In genomic region chrX:34404386-34405070, GRCh38 we compare ENCODE assay signal across 28 cellular contexts.
DNase-seq lines count a peak whose midpoint lies in the region; ATAC-seq, FAIRE-seq and TF ChIP-seq lines count a peak whose summit lies in the region.
"Had no signal": no experiment of that assay in that cellular context is flagged by ENCODE, and none has a peak within 500 bp of the region (broad histone marks: within the 10 kb centered on the region; RNA-seq: fewer than 3 reads in every experiment).

No MANE protein-coding gene starts in this region.

- H4K20me1 ChIP-seq in osteoblast (ENCODE audit: insufficient read depth, low read length) = no peaks in the 10 kb centered on the region

- no peak overlapping the region for H3K27ac Mint-ChIP-seq in activated naive CD8-positive, alpha-beta T cell treated with anti-CD3 and anti-CD28 coated beads for 36 hours
- H3K27ac Mint-ChIP-seq: activated naive CD4-positive, alpha-beta T cell treated with anti-CD3 and anti-CD28 coated beads, Interleukin-2, amount 50 U/mL, for 24 hours; dendritic cell treated with granulocyte-macrophage colony-stimulating factor and Interleukin-4, amounts not matched to agents 40 ng/mL and 50 ng/mL, for 4 days; memory B cell; neural progenitor cell; stimulated activated memory B cell treated with anti-CD40 and anti-IgM and Interleukin-4, amounts not matched to agents 10 μg/mL and 1 μg/mL and 100 μg/mL, for 72 hours had no signal

- DNase-seq in Peyer's patch (peak in 2 of 3 donors; percentile 57 to 62), fibroblast of mammary gland (ENCODE audit: low read depth) (peak; percentile 42), left lung (no peak), small intestine (peak; percentile 43), Kasumi-1 (lab: John Stamatoyannopoulos, UW) (no peak), DMS79 treated with DMSO at 0.1 percent for 48 hours (lab: John Stamatoyannopoulos, UW) (no peak), osteoblast (ENCODE audit: insufficient read length, low spot score, missing footprints) (no peak)
- no peak for DNase-seq in activated naive CD8-positive, alpha-beta T cell treated with anti-CD3 and anti-CD28 coated beads for 36 hours
- DNase-seq: activated CD4-positive, alpha-beta T cell treated with anti-CD3 and anti-CD28 coated beads for 48 hours; activated CD8-positive, alpha-beta memory T cell treated with anti-CD3 and anti-CD28 coated beads for 24 hours; central memory CD4-positive, alpha-beta T cell; erythroblast; HCEC 1CT; NCI-H1436; NCI-H226; SJCRH30; substantia nigra; T-helper 9 cell; upper lobe of left lung; WERI-Rb-1 had no signal

- peak; percentile 21 for ATAC-seq in left lung
- ATAC-seq: Panc1; stimulated activated memory B cell treated with anti-CD40 and anti-IgM and Interleukin-4, amounts not matched to agents 10 μg/mL and 1 μg/mL and 100 μg/mL, for 72 hours had no signal

- H3K4me3 ChIP-seq in Peyer's patch (no peak overlapping the region), fibroblast of mammary gland (ENCODE audit: control insufficient read depth, low read depth, low read length) (no peak overlapping the region), left lung (no peak overlapping the region), small intestine (ENCODE audit: low read depth in 1 of 2, low read length in 2 of 2) (no peak overlapping the region), osteoblast (ENCODE audit: insufficient read depth, low read length) (no peak overlapping the region)
- H3K4me3 ChIP-seq: neural progenitor cell, SJCRH30, upper lobe of left lung had no signal

- WGBS in small intestine, 3 donors = 39 to 46% (median 40%) methylated on average over 7 of the region's 7 CpGs

- no peaks in the 10 kb centered on the region for H3K4me1 Mint-ChIP-seq in activated naive CD8-positive, alpha-beta T cell treated with anti-CD3 and anti-CD28 coated beads for 36 hours
- H3K4me1 Mint-ChIP-seq: activated naive CD4-positive, alpha-beta T cell treated with anti-CD3 and anti-CD28 coated beads, Interleukin-2, amount 50 U/mL, for 24 hours; memory B cell; neural progenitor cell; stimulated activated memory B cell treated with anti-CD40 and anti-IgM and Interleukin-4, amounts not matched to agents 10 μg/mL and 1 μg/mL and 100 μg/mL, for 72 hours had no signal

- no peaks in the 10 kb centered on the region for H3K27me3 Mint-ChIP-seq in activated naive CD8-positive, alpha-beta T cell treated with anti-CD3 and anti-CD28 coated beads for 36 hours
- H3K27me3 Mint-ChIP-seq: activated naive CD4-positive, alpha-beta T cell treated with anti-CD3 and anti-CD28 coated beads, Interleukin-2, amount 50 U/mL, for 24 hours; dendritic cell treated with granulocyte-macrophage colony-stimulating factor and Interleukin-4, amounts not matched to agents 40 ng/mL and 50 ng/mL, for 4 days; memory B cell; stimulated activated memory B cell treated with anti-CD40 and anti-IgM and Interleukin-4, amounts not matched to agents 10 μg/mL and 1 μg/mL and 100 μg/mL, for 72 hours had no signal

- no peak for FAIRE-seq in small intestine (lab: Jason Lieb, UNC)
- FAIRE-seq: G401.6 had no signal

- no peak overlapping the region for H3K4me3 Mint-ChIP-seq in activated naive CD8-positive, alpha-beta T cell treated with anti-CD3 and anti-CD28 coated beads for 36 hours
- H3K4me3 Mint-ChIP-seq: activated naive CD4-positive, alpha-beta T cell treated with anti-CD3 and anti-CD28 coated beads, Interleukin-2, amount 50 U/mL, for 24 hours; dendritic cell treated with granulocyte-macrophage colony-stimulating factor and Interleukin-4, amounts not matched to agents 40 ng/mL and 50 ng/mL, for 4 days; memory B cell; neural progenitor cell; stimulated activated memory B cell treated with anti-CD40 and anti-IgM and Interleukin-4, amounts not matched to agents 10 μg/mL and 1 μg/mL and 100 μg/mL, for 72 hours had no signal

- H3K4me2 ChIP-seq in osteoblast (ENCODE audit: insufficient read depth, low read length) = no peak overlapping the region
- H3K4me2 ChIP-seq: neural progenitor cell had no signal

- TF ChIP-seq CTCF in Peyer's patch (IDR thresholded peaks at IDR 0.05) = peak in 2 of 6 experiments; percentile 19 to 23
- TF ChIP-seq CTCF in fibroblast of mammary gland (conservative IDR thresholded peaks at IDR 0.05; ENCODE audit: control insufficient read depth, insufficient read depth, low read depth, low read length) = no peak
- TF ChIP-seq CTCF in left lung (IDR thresholded peaks at IDR 0.05) = no peak
- no peak for TF ChIP-seq CTCF in osteoblast (IDR thresholded peaks at IDR 0.05; ENCODE audit: extremely low read depth, low read depth, low read length)

- peak overlapping the region in 1 of 4 donors; percentile 12 for H3K27ac ChIP-seq in Peyer's patch
- H3K27ac ChIP-seq in left lung = no peak overlapping the region
- peak overlapping the region in 1 of 2 donors; percentile 17 for H3K27ac ChIP-seq in small intestine (ENCODE audit: low read depth in 1 of 2, low read length in 1 of 2)
- H3K27ac ChIP-seq in osteoblast (ENCODE audit: low read depth, low read length) = no peak overlapping the region
- H3K27ac ChIP-seq: HL-60, neural progenitor cell, SJCRH30, WERI-Rb-1 had no signal

- no peaks in the 10 kb centered on the region for H3K36me3 Mint-ChIP-seq in activated naive CD8-positive, alpha-beta T cell treated with anti-CD3 and anti-CD28 coated beads for 36 hours
- H3K36me3 Mint-ChIP-seq: activated naive CD4-positive, alpha-beta T cell treated with anti-CD3 and anti-CD28 coated beads, Interleukin-2, amount 50 U/mL, for 24 hours; memory B cell; neural progenitor cell; stimulated activated memory B cell treated with anti-CD40 and anti-IgM and Interleukin-4, amounts not matched to agents 10 μg/mL and 1 μg/mL and 100 μg/mL, for 72 hours had no signal

- H3K9me3 ChIP-seq in Peyer's patch = no peaks in the 10 kb centered on the region
- no peaks in the 10 kb centered on the region for H3K9me3 ChIP-seq in left lung
- H3K9me3 ChIP-seq in small intestine (ENCODE audit: control insufficient read depth, low read depth) = no peaks in the 10 kb centered on the region
- H3K9me3 ChIP-seq in osteoblast (ENCODE audit: low read depth, low read length) = no peaks in the 10 kb centered on the region
- H3K9me3 ChIP-seq: SJCRH30, upper lobe of left lung had no signal

- intact Hi-C loops in left lung (cut with DNase I) = no loop called here

- H3K27me3 ChIP-seq in Peyer's patch = no peaks in the 10 kb centered on the region
- H3K27me3 ChIP-seq in left lung = no peaks in the 10 kb centered on the region
- H3K27me3 ChIP-seq in small intestine (ENCODE audit: control insufficient read depth in 2 of 2, insufficient read depth in 2 of 2, low read length in 2 of 2) = no peaks in the 10 kb centered on the region
- no peaks in the 10 kb centered on the region for H3K27me3 ChIP-seq in osteoblast (ENCODE audit: insufficient read depth, low read length)
- H3K27me3 ChIP-seq: neural progenitor cell, SJCRH30, upper lobe of left lung had no signal

- H3K9me3 Mint-ChIP-seq in activated naive CD8-positive, alpha-beta T cell treated with anti-CD3 and anti-CD28 coated beads for 36 hours = no peaks in the 10 kb centered on the region
- H3K9me3 Mint-ChIP-seq: activated naive CD4-positive, alpha-beta T cell treated with anti-CD3 and anti-CD28 coated beads, Interleukin-2, amount 50 U/mL, for 24 hours; dendritic cell treated with granulocyte-macrophage colony-stimulating factor and Interleukin-4, amounts not matched to agents 40 ng/mL and 50 ng/mL, for 4 days; memory B cell; neural progenitor cell; stimulated activated memory B cell treated with anti-CD40 and anti-IgM and Interleukin-4, amounts not matched to agents 10 μg/mL and 1 μg/mL and 100 μg/mL, for 72 hours had no signal

- TF ChIP-seq POLR2A in Peyer's patch (IDR thresholded peaks at IDR 0.05) = no peak

- no peaks in the 10 kb centered on the region for H3K79me2 ChIP-seq in osteoblast (ENCODE audit: insufficient read depth, low read length)

- no peak overlapping the region for H2AFZ ChIP-seq in osteoblast (ENCODE audit: low read length)
- H2AFZ ChIP-seq: neural progenitor cell had no signal

- H3K36me3 ChIP-seq in Peyer's patch (no peaks in the 10 kb centered on the region), left lung (no peaks in the 10 kb centered on the region), small intestine (ENCODE audit: control insufficient read depth in 2 of 2, insufficient read depth in 2 of 2, low read length in 2 of 2) (no peaks in the 10 kb centered on the region), osteoblast (ENCODE audit: insufficient read depth, low read length) (no peaks in the 10 kb centered on the region)
- H3K36me3 ChIP-seq: neural progenitor cell, SJCRH30, upper lobe of left lung, WERI-Rb-1 had no signal

- H3K4me1 ChIP-seq in Peyer's patch = no peaks in the 10 kb centered on the region
- no peaks in the 10 kb centered on the region for H3K4me1 ChIP-seq in left lung
- no peaks in the 10 kb centered on the region for H3K4me1 ChIP-seq in small intestine (ENCODE audit: control insufficient read depth in 2 of 2, insufficient read depth in 1 of 2, low read depth in 1 of 2, low read length in 1 of 2)
- H3K4me1 ChIP-seq in osteoblast (ENCODE audit: insufficient read depth, low read length) = no peaks in the 10 kb centered on the region
- H3K4me1 ChIP-seq: neural progenitor cell, SJCRH30, upper lobe of left lung had no signal

Comparison
In these comparisons a context has a peak if more than half of its experiments do, and no peak if none do; other contexts are left out.
1. DNase-seq: peak in Peyer's patch (2 of 3), fibroblast of mammary gland (single experiment) and small intestine (single experiment); none in left lung (0 of 2), Kasumi-1 (0 of 2), DMS79 treated with DMSO at 0.1 percent for 48 hours (single experiment), osteoblast (single experiment) and activated naive CD8-positive, alpha-beta T cell treated with anti-CD3 and anti-CD28 coated beads for 36 hours (single experiment).